ENCODE assay signal across 18 cellular contexts in genomic region chr18:10402876-10403559, GRCh38. TPM values are rescaled to one million over a fixed set of nuclear protein-coding genes. Genes with fewer than 3 reads are reported as not detected.
"Had no signal": no experiment of that assay in that cellular context is flagged by ENCODE, and none has a peak within 500 bp of the region (broad histone marks: within the 10 kb centered on the region; RNA-seq: fewer than 3 reads in every experiment).

No MANE protein-coding gene starts in this region.

- H3K4me3 Mint-ChIP-seq: activated CD4-positive, alpha-beta T cell treated with anti-CD3 and anti-CD28 coated beads, Interleukin-2, amount 10 ng/mL, durations not matched to agents 7 days and 5 days; activated CD8-positive, alpha-beta T cell treated with anti-CD3 and anti-CD28 coated beads, Interleukin-2, amount 10 ng/mL, durations not matched to agents 7 days and 5 days; activated T-cell treated with anti-CD3 and anti-CD28 coated beads, Interleukin-2, amount 50 U/mL, for 24 hours; central memory CD8-positive, alpha-beta T cell; naive thymus-derived CD8-positive, alpha-beta T cell; T-helper 1 cell treated with Interleukin-12 subunit alpha and Interleukin-12 subunit beta and Interleukin-4 antibody, amounts not matched to agents 30 μg/mL and 1 μg/mL, for 36 hours had no signal

- DNase-seq: activated CD4-positive, alpha-beta T cell treated with anti-CD3 and anti-CD28 coated beads, Interleukin-2, amount 10 ng/mL, durations not matched to agents 7 days and 5 days; activated CD8-positive, alpha-beta T cell treated with anti-CD3 and anti-CD28 coated beads, Interleukin-2, amount 10 ng/mL, durations not matched to agents 7 days and 5 days; activated naive CD4-positive, alpha-beta T cell treated with Interleukin-2 at 50 U/mL for 16 hours; activated T-cell treated with anti-CD3 and anti-CD28 coated beads, Interleukin-2, amount 50 U/mL, for 24 hours; body of pancreas; colonic mucosa; effector CD4-positive, alpha-beta T cell; gastrocnemius medialis; kidney; left ventricle myocardium superior; naive thymus-derived CD8-positive, alpha-beta T cell; posterior cingulate gyrus; stimulated activated CD4-positive, alpha-beta T cell treated with anti-CD3 and anti-CD28 coated beads, Interleukin-2, amount 100 ng/mL, for 24 hours; stimulated activated naive CD8-positive, alpha-beta T cell treated with anti-CD3 and anti-CD28 coated beads, Interleukin-15, Interleukin-2, amounts not matched to agents 100 U/mL and 50 U/mL, for 24 hours; transverse colon had no signal

- H3K36me3 ChIP-seq: colonic mucosa, gastrocnemius medialis, transverse colon had no signal

- H3K9me3 Mint-ChIP-seq: activated CD4-positive, alpha-beta T cell treated with anti-CD3 and anti-CD28 coated beads, Interleukin-2, amount 10 ng/mL, durations not matched to agents 7 days and 5 days; activated T-cell treated with anti-CD3 and anti-CD28 coated beads, Interleukin-2, amount 50 U/mL, for 24 hours; activated T-helper 2 cell treated with anti-CD3 and anti-CD28 coated beads, Interferon-gamma antibody, Interleukin-2, Interleukin-4, amounts not matched to agents 10 μg/mL and 5 μg/mL and 100 μg/mL, durations not matched to agents 14 hours and 24 hours and 36 hours; central memory CD8-positive, alpha-beta T cell; naive thymus-derived CD8-positive, alpha-beta T cell; T-helper 1 cell treated with Interleukin-12 subunit alpha and Interleukin-12 subunit beta and Interleukin-4 antibody, amounts not matched to agents 30 μg/mL and 1 μg/mL, for 36 hours had no signal

- H3K9me3 ChIP-seq: body of pancreas, colonic mucosa, gastrocnemius medialis, transverse colon had no signal

- H3K27ac Mint-ChIP-seq: activated CD4-positive, alpha-beta T cell treated with anti-CD3 and anti-CD28 coated beads, Interleukin-2, amount 10 ng/mL, durations not matched to agents 7 days and 5 days; activated CD8-positive, alpha-beta T cell treated with anti-CD3 and anti-CD28 coated beads, Interleukin-2, amount 10 ng/mL, durations not matched to agents 7 days and 5 days; activated T-cell treated with anti-CD3 and anti-CD28 coated beads, Interleukin-2, amount 50 U/mL, for 24 hours; activated T-helper 2 cell treated with anti-CD3 and anti-CD28 coated beads, Interferon-gamma antibody, Interleukin-2, Interleukin-4, amounts not matched to agents 10 μg/mL and 5 μg/mL and 100 μg/mL, durations not matched to agents 14 hours and 24 hours and 36 hours; naive thymus-derived CD8-positive, alpha-beta T cell; T-helper 1 cell treated with Interleukin-12 subunit alpha and Interleukin-12 subunit beta and Interleukin-4 antibody, amounts not matched to agents 30 μg/mL and 1 μg/mL, for 36 hours had no signal

- H3K27me3 ChIP-seq: body of pancreas, colonic mucosa, gastrocnemius medialis, transverse colon had no signal

- H3K27ac ChIP-seq: body of pancreas, colonic mucosa, gastrocnemius medialis, transverse colon had no signal

- H3K4me3 ChIP-seq: body of pancreas, colonic mucosa, gastrocnemius medialis, transverse colon had no signal

- H3K4me1 Mint-ChIP-seq: central memory CD8-positive, alpha-beta T cell had no signal

- H3K4me1 ChIP-seq: body of pancreas, colonic mucosa, gastrocnemius medialis, transverse colon had no signal

- H3K36me3 Mint-ChIP-seq: naive thymus-derived CD8-positive, alpha-beta T cell had no signal

RNA-seq across cellular contexts. Expression of gene APCDD1, which starts 51.4 kb away (rescaled TPM):
- total RNA-seq: activated CD4-positive, alpha-beta T cell treated with anti-CD3 and anti-CD28 coated beads, Interleukin-2, amount 10 ng/mL, durations not matched to agents 7 days and 5 days; activated CD8-positive, alpha-beta T cell treated with anti-CD3 and anti-CD28 coated beads, Interleukin-2, amount 10 ng/mL, durations not matched to agents 7 days and 5 days; activated T-helper 2 cell treated with anti-CD3 and anti-CD28 coated beads, Interferon-gamma antibody, Interleukin-2, Interleukin-4, amounts not matched to agents 10 μg/mL and 5 μg/mL and 100 μg/mL, durations not matched to agents 14 hours and 24 hours and 36 hours; naive thymus-derived CD8-positive, alpha-beta T cell had no signal
- polyA plus RNA-seq: naive thymus-derived CD8-positive, alpha-beta T cell had no signal
